Comparison of ENCODE assay signal across 1 cellular context in the genomic region with DNA sequence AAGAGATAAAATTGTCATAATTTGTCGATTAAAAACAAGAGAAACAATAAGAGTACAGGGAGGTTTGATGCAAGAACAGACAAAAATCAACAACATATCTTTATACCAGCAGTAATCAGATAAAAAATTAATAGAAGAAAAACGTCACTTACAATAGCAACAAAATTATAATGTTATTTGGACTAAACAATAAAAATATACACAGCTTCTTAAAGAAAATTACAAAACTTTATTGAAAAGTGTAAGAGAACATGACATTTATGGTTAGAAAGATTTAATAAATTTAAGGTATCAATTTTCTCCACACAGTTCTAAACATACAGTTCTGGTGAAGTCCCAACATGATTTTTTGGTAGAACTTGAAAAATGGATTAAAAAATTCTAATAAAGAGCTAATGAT.
TF ChIP-seq lines count a peak whose summit lies in the region.

No MANE protein-coding gene starts in this region.

TF ChIP-seq in SK-N-SH, 30 proteins besides CTCF, POLR2A, EP300 and RAD21:
- TF ChIP-seq, protein P1, sequence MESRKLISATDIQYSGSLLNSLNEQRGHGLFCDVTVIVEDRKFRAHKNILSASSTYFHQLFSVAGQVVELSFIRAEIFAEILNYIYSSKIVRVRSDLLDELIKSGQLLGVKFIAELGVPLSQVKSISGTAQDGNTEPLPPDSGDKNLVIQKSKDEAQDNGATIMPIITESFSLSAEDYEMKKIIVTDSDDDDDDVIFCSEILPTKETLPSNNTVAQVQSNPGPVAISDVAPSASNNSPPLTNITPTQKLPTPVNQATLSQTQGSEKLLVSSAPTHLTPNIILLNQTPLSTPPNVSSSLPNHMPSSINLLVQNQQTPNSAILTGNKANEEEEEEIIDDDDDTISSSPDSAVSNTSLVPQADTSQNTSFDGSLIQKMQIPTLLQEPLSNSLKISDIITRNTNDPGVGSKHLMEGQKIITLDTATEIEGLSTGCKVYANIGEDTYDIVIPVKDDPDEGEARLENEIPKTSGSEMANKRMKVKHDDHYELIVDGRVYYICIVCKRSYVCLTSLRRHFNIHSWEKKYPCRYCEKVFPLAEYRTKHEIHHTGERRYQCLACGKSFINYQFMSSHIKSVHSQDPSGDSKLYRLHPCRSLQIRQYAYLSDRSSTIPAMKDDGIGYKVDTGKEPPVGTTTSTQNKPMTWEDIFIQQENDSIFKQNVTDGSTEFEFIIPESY (IDR thresholded peaks at IDR 0.05; ENCODE audit: borderline replicate concordance, low read depth), result no peak
- TF ChIP-seq, protein P2, sequence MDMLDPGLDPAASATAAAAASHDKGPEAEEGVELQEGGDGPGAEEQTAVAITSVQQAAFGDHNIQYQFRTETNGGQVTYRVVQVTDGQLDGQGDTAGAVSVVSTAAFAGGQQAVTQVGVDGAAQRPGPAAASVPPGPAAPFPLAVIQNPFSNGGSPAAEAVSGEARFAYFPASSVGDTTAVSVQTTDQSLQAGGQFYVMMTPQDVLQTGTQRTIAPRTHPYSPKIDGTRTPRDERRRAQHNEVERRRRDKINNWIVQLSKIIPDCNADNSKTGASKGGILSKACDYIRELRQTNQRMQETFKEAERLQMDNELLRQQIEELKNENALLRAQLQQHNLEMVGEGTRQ (IDR thresholded peaks at IDR 0.05; ENCODE audit: borderline replicate concordance, low read depth, low read length), result no peak
- TF ChIP-seq TCF12 (IDR thresholded peaks at IDR 0.05) (no peak), RFX5 (IDR thresholded peaks at IDR 0.05; ENCODE audit: low read length) (no peak), CHD2 (IDR thresholded peaks at IDR 0.05; ENCODE audit: low read length, partially characterized antibody) (no peak), GABPA (IDR thresholded peaks at IDR 0.05; ENCODE audit: low read depth) (no peak), TAF1 (IDR thresholded peaks at IDR 0.05; ENCODE audit: borderline replicate concordance, low read depth, low read length) (no peak), SIN3A (IDR thresholded peaks at IDR 0.05; ENCODE audit: borderline replicate concordance, low read depth, low read length) (no peak), EZH2phosphoT487 (IDR thresholded peaks at IDR 0.05; ENCODE audit: borderline replicate concordance, low read depth) (no peak), SMC3 (IDR thresholded peaks at IDR 0.05; ENCODE audit: low read depth, low read length) (no peak)
- TF ChIP-seq, protein P3, sequence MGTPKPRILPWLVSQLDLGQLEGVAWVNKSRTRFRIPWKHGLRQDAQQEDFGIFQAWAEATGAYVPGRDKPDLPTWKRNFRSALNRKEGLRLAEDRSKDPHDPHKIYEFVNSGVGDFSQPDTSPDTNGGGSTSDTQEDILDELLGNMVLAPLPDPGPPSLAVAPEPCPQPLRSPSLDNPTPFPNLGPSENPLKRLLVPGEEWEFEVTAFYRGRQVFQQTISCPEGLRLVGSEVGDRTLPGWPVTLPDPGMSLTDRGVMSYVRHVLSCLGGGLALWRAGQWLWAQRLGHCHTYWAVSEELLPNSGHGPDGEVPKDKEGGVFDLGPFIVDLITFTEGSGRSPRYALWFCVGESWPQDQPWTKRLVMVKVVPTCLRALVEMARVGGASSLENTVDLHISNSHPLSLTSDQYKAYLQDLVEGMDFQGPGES (IDR thresholded peaks at IDR 0.05; ENCODE audit: low read depth, low read length), result no peak
- TF ChIP-seq, protein P4, sequence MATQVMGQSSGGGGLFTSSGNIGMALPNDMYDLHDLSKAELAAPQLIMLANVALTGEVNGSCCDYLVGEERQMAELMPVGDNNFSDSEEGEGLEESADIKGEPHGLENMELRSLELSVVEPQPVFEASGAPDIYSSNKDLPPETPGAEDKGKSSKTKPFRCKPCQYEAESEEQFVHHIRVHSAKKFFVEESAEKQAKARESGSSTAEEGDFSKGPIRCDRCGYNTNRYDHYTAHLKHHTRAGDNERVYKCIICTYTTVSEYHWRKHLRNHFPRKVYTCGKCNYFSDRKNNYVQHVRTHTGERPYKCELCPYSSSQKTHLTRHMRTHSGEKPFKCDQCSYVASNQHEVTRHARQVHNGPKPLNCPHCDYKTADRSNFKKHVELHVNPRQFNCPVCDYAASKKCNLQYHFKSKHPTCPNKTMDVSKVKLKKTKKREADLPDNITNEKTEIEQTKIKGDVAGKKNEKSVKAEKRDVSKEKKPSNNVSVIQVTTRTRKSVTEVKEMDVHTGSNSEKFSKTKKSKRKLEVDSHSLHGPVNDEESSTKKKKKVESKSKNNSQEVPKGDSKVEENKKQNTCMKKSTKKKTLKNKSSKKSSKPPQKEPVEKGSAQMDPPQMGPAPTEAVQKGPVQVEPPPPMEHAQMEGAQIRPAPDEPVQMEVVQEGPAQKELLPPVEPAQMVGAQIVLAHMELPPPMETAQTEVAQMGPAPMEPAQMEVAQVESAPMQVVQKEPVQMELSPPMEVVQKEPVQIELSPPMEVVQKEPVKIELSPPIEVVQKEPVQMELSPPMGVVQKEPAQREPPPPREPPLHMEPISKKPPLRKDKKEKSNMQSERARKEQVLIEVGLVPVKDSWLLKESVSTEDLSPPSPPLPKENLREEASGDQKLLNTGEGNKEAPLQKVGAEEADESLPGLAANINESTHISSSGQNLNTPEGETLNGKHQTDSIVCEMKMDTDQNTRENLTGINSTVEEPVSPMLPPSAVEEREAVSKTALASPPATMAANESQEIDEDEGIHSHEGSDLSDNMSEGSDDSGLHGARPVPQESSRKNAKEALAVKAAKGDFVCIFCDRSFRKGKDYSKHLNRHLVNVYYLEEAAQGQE (IDR thresholded peaks at IDR 0.05; ENCODE audit: low read depth, low read length), result no peak
- TF ChIP-seq, protein P5, sequence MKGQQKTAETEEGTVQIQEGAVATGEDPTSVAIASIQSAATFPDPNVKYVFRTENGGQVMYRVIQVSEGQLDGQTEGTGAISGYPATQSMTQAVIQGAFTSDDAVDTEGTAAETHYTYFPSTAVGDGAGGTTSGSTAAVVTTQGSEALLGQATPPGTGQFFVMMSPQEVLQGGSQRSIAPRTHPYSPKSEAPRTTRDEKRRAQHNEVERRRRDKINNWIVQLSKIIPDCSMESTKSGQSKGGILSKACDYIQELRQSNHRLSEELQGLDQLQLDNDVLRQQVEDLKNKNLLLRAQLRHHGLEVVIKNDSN (IDR thresholded peaks at IDR 0.05; ENCODE audit: borderline replicate concordance, low read depth), result no peak
- TF ChIP-seq, protein P6, sequence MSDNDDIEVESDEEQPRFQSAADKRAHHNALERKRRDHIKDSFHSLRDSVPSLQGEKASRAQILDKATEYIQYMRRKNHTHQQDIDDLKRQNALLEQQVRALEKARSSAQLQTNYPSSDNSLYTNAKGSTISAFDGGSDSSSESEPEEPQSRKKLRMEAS (IDR thresholded peaks at IDR 0.05; ENCODE audit: low read depth), result no peak
